Comparison of ENCODE assay signal across 7 cellular contexts in the genomic region with DNA sequence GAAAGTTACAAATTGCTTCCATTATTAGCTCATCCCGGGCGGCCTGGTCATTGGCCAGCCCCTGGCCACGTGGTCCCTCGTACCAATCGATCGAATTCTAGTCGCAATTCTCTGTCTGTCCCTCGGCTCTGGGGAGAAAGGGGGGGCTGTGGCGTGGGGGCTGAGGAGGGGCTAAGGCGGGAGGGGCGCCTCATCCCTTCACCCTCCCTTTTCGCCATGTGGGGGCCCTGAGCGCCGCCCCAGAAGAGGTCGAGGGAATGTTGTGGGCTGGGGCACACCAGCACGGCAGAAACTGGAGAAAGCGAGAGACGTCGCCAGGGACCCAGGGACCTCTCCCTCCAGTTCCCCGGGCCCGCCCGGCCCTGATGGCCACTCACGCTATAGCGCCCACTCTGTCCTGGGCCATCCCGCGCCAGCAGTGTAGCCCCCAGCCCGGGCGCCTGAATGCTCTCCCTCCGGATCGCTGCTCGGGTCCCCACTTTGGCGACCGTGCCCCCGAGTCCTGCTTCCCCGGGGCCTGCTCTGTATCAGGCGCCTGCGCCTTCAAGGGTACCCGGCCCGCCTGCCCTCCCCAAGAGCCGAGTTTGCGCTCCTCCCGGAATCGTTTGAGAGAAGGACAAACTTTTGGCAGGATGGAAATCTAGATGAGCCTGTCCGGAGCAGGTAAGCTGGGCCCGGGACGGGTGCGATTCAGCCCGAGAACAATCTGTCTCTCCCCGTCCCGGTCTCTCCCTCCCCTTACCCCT.
DNase-seq lines count a peak whose midpoint lies in the region; ATAC-seq and TF ChIP-seq lines count a peak whose summit lies in the region.

No MANE protein-coding gene starts in this region.

- DNase-seq in MG63 (peak; percentile 73), T47D (ENCODE audit: low read depth in 1 of 2, low spot score in 1 of 2) (peak; percentile 46 to 72), lower leg skin (ENCODE audit: low spot score in 2 of 2) (peak; percentile 59 to 95), OCI-M1 (lab: John Stamatoyannopoulos, UW) (no peak)

- WGBS in lower leg skin, 2 donors, result 0 to 3% methylated on average over 36 to 42 of the region's 50 CpGs
- WGBS in thymus, result 4% methylated on average over 50 of the region's 50 CpGs

- H3K4me3 ChIP-seq in MG63 (peak overlapping the region; percentile 88), lower leg skin (ENCODE audit: low read depth, poor library complexity, severe bottlenecking) (peak overlapping the region; percentile 68), thymus (ENCODE audit: low read length) (peak overlapping the region; percentile 3)

- intact Hi-C loops in lower leg skin (cut with DNase I; ENCODE audit: low total_unique reads), result loop anchor here (10.0 kb wide), 1 partner anchor 81 kb away; no protein-coding TSS in a partner anchor

- TF ChIP-seq CTCF in lower leg skin (IDR thresholded peaks at IDR 0.05), result no peak

- TF ChIP-seq POLR2A in lower leg skin (IDR thresholded peaks at IDR 0.05), result no peak

- H3K36me3 ChIP-seq in MG63 (peaks cover 9% of the 10 kb centered on the region), thymus (ENCODE audit: control insufficient read depth, insufficient read depth) (no peaks in the 10 kb centered on the region)

- H3K9me3 ChIP-seq in MG63 (no peaks in the 10 kb centered on the region), thymus (ENCODE audit: control insufficient read depth) (no peaks in the 10 kb centered on the region)

- in situ Hi-C loops in T47D (cut with HindIII; ENCODE audit: low pct_unique_long_range_greater_than_20kb, low sequenced_read_pairs), result no loop called here

- ATAC-seq in GM21447 (IDR thresholded peaks at IDR 0.05; ENCODE audit: unreplicated experiment) (no peak), GM19328 (IDR thresholded peaks at IDR 0.05; ENCODE audit: unreplicated experiment) (no peak)

- H3K4me1 ChIP-seq in thymus (ENCODE audit: control insufficient read depth, insufficient read depth, low read length), result no peaks in the 10 kb centered on the region

- H3K27me3 ChIP-seq in MG63, result no peaks in the 10 kb centered on the region
- H3K27me3 ChIP-seq in thymus (ENCODE audit: control insufficient read depth, insufficient read depth), result peaks cover 37% of the 10 kb centered on the region

- no peak overlapping the region for H3K27ac ChIP-seq in thymus (ENCODE audit: low read depth)

Comparison
In these comparisons a context has a peak if more than half of its experiments do, and no peak if none do; other contexts are left out.
1. H3K4me3 ChIP-seq: peak in every context shown above with its lines; median percentile 88 in MG63; 68 in lower leg skin; 3 in thymus.